In the genomic region with DNA sequence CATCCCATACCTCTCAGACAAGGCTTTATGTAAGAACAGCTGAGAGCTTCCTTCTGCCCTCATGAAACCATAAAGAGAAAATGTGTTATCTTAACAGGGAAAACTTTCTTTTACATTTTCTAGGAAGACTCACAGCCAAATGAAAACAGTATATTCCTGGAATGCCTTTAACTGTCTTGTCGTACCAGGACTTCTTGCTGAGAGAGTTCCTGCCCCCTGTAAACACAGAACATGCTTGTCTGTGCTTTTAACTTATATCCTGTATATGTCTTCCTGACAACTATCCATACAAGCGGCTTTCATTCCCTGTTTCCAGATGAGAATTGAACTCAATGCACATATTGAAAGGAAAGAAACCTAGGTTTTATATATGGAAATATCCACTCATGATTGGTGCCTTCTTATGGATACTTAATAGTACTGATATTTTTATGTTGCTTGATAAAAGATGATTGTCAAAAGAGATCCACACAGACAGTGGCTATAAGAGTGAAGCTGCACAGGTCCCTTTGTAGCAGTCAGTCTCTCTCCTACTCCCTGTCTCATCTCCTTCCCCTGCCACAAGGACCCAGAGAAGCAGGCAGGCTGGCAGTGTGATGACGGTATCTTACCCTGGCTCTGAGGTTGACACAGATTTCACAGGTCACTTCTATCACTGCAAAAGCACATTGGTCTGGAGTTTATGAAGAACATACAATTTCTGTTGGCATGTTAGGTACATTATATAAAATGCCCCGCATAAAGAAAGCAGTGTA, we compare ENCODE assay signal across 8 cellular contexts.
DNase-seq lines count a peak whose midpoint lies in the region; ATAC-seq and TF ChIP-seq lines count a peak whose summit lies in the region.

No MANE protein-coding gene starts in this region.

- no peak for TF ChIP-seq POLR2A in body of pancreas (IDR thresholded peaks at IDR 0.05)

- peak overlapping the region; percentile 100 for H3K27ac Mint-ChIP-seq in activated naive CD4-positive, alpha-beta T cell treated with anti-CD3 and anti-CD28 coated beads, Interleukin-2, amount 50 U/mL, for 24 hours

- peaks cover 58% of the 10 kb centered on the region for H3K4me1 Mint-ChIP-seq in activated naive CD4-positive, alpha-beta T cell treated with anti-CD3 and anti-CD28 coated beads, Interleukin-2, amount 50 U/mL, for 24 hours

- peak overlapping the region; percentile 91 for H3K4me3 Mint-ChIP-seq in activated naive CD4-positive, alpha-beta T cell treated with anti-CD3 and anti-CD28 coated beads, Interleukin-2, amount 50 U/mL, for 24 hours

- H3K9me3 ChIP-seq in muscle layer of duodenum (ENCODE audit: control insufficient read depth in 1 of 2, low read length in 2 of 2) (no peaks in the 10 kb centered on the region), body of pancreas (no peaks in the 10 kb centered on the region)

- H3K36me3 Mint-ChIP-seq in activated naive CD4-positive, alpha-beta T cell treated with anti-CD3 and anti-CD28 coated beads, Interleukin-2, amount 50 U/mL, for 24 hours, result peaks cover 8% of the 10 kb centered on the region

- peaks cover 18% of the 10 kb centered on the region for H3K9me3 Mint-ChIP-seq in activated naive CD4-positive, alpha-beta T cell treated with anti-CD3 and anti-CD28 coated beads, Interleukin-2, amount 50 U/mL, for 24 hours

- 72 to 81% methylated on average over 4 of the region's 4 CpGs for WGBS in body of pancreas, 2 donors

- H3K27me3 ChIP-seq in muscle layer of duodenum (ENCODE audit: low read depth, low read length), result no peaks in the 10 kb centered on the region
- no peaks in the 10 kb centered on the region for H3K27me3 ChIP-seq in body of pancreas

- intact Hi-C loops in body of pancreas (cut with DNase I), result no loop called here

- peak overlapping the region; percentile 68 for H3K27ac ChIP-seq in muscle layer of duodenum (ENCODE audit: low read length)
- H3K27ac ChIP-seq in body of pancreas, result no peak overlapping the region

- peak overlapping the region in 1 of 2 donors; percentile 2 for H3K4me3 ChIP-seq in muscle layer of duodenum (ENCODE audit: low read depth in 1 of 2, low read length in 2 of 2)
- no peak overlapping the region for H3K4me3 ChIP-seq in body of pancreas

- DNase-seq in RPMI7951 (ENCODE audit: low read depth) (peak; percentile 69), 8988T (no peak), body of pancreas (no peak), NCI-H1105 (lab: John Stamatoyannopoulos, UW) (no peak)

- TF ChIP-seq CTCF in body of pancreas (IDR thresholded peaks at IDR 0.05), result no peak

- H3K36me3 ChIP-seq in muscle layer of duodenum (ENCODE audit: control insufficient read depth in 1 of 2, insufficient read depth in 2 of 2, low read length in 2 of 2) (no peaks in the 10 kb centered on the region), body of pancreas (replicated peaks in 1 of 2; ENCODE audit: insufficient read depth in 1 of 2, low read depth in 2 of 2) (no peaks in the 10 kb centered on the region)

- peak; percentile 39 for ATAC-seq in GM18517 (IDR thresholded peaks at IDR 0.05; ENCODE audit: unreplicated experiment)
- ATAC-seq in HG02884 (IDR thresholded peaks at IDR 0.05; ENCODE audit: unreplicated experiment), result peak; percentile 40
- ATAC-seq in body of pancreas, result no peak

- H3K27me3 Mint-ChIP-seq in activated naive CD4-positive, alpha-beta T cell treated with anti-CD3 and anti-CD28 coated beads, Interleukin-2, amount 50 U/mL, for 24 hours, result no peaks in the 10 kb centered on the region

- H3K4me1 ChIP-seq in muscle layer of duodenum (ENCODE audit: control insufficient read depth in 1 of 2, insufficient read depth in 2 of 2, low read length in 2 of 2) (no peaks in the 10 kb centered on the region), body of pancreas (no peaks in the 10 kb centered on the region)
